1 cellular context compared by ENCODE assay signal in the genomic region with DNA sequence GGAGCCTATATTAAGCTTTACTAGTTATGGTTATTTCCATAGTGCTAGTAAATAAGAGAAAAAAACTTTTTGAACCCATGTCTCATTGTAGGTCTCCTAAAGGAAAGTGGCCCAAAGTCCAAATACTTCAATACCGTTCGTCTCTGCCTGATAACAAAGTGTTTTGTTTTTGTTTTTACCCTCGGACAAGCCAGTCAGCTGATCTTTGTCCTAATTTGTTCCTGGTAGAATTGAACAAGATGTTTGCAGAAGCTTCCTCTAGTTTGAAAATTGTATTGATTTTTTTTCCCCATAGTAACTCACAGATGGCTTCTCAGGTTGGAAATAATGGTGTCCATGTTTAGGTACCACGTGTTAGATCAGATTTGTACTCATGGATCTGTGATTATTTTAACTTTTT.
TF ChIP-seq lines count a peak whose summit lies in the region.

No MANE protein-coding gene starts in this region.

TF ChIP-seq in HepG2, 621 proteins besides CTCF, POLR2A, EP300 and RAD21 (continued from another document and continues in another):
- TF ChIP-seq, protein P1, sequence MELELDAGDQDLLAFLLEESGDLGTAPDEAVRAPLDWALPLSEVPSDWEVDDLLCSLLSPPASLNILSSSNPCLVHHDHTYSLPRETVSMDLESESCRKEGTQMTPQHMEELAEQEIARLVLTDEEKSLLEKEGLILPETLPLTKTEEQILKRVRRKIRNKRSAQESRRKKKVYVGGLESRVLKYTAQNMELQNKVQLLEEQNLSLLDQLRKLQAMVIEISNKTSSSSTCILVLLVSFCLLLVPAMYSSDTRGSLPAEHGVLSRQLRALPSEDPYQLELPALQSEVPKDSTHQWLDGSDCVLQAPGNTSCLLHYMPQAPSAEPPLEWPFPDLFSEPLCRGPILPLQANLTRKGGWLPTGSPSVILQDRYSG (CRISPR knock-in tag; IDR thresholded peaks at IDR 0.05): no peak
- no peak for TF ChIP-seq CREB1 (IDR thresholded peaks at IDR 0.05)
- TF ChIP-seq CREB1 (CRISPR knock-in tag; IDR thresholded peaks at IDR 0.05): 0 out of 2 replicates have a peak, but pooled peaks have one; percentile 28
- TF ChIP-seq ZNF629 (CRISPR knock-in tag; conservative IDR thresholded peaks at IDR 0.05): no peak
- no peak for TF ChIP-seq IRX3 (CRISPR knock-in tag; IDR thresholded peaks at IDR 0.05; ENCODE audit: borderline replicate concordance, low read depth)
- no peak for TF ChIP-seq PHF21A (CRISPR knock-in tag; IDR thresholded peaks at IDR 0.05)
- no peak for TF ChIP-seq U2AF1 (optimal IDR thresholded peaks at IDR 0.05; ENCODE audit: low read depth, low read length)
- TF ChIP-seq GZF1 (CRISPR knock-in tag; IDR thresholded peaks at IDR 0.05): no peak
- TF ChIP-seq SOX6 (IDR thresholded peaks at IDR 0.05): no peak
- peak; percentile 71 for TF ChIP-seq SOX6 (CRISPR knock-in tag; IDR thresholded peaks at IDR 0.05)
- TF ChIP-seq ZFP36 (IDR thresholded peaks at IDR 0.05; ENCODE audit: borderline replicate concordance, low read depth, low read length, partially characterized antibody): no peak
- no peak for TF ChIP-seq MEIS2 (CRISPR knock-in tag; IDR thresholded peaks at IDR 0.05)
- TF ChIP-seq ZNF282 (IDR thresholded peaks at IDR 0.05; ENCODE audit: partially characterized antibody): no peak
- TF ChIP-seq ASH2L (IDR thresholded peaks at IDR 0.05; ENCODE audit: insufficient read length, low read depth, low read length): no peak
- TF ChIP-seq, protein P2, sequence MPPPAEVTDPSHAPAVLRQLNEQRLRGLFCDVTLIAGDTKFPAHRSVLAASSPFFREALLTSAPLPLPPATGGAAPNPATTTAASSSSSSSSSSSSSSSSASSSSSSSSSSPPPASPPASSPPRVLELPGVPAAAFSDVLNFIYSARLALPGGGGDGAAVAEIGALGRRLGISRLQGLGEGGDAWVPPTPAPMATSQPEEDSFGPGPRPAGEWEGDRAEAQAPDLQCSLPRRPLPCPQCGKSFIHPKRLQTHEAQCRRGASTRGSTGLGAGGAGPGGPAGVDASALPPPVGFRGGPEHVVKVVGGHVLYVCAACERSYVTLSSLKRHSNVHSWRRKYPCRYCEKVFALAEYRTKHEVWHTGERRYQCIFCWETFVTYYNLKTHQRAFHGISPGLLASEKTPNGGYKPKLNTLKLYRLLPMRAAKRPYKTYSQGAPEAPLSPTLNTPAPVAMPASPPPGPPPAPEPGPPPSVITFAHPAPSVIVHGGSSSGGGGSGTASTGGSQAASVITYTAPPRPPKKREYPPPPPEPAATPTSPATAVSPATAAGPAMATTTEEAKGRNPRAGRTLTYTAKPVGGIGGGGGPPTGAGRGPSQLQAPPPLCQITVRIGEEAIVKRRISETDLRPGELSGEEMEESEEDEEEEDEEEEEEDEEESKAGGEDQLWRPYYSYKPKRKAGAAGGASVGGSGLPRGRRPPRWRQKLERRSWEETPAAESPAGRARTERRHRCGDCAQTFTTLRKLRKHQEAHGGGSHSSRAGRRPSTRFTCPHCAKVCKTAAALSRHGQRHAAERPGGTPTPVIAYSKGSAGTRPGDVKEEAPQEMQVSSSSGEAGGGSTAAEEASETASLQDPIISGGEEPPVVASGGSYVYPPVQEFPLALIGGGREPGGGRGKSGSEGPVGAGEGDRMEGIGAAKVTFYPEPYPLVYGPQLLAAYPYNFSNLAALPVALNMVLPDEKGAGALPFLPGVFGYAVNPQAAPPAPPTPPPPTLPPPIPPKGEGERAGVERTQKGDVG (CRISPR knock-in tag; IDR thresholded peaks at IDR 0.05; ENCODE audit: borderline replicate concordance): no peak
- TF ChIP-seq, protein P3, sequence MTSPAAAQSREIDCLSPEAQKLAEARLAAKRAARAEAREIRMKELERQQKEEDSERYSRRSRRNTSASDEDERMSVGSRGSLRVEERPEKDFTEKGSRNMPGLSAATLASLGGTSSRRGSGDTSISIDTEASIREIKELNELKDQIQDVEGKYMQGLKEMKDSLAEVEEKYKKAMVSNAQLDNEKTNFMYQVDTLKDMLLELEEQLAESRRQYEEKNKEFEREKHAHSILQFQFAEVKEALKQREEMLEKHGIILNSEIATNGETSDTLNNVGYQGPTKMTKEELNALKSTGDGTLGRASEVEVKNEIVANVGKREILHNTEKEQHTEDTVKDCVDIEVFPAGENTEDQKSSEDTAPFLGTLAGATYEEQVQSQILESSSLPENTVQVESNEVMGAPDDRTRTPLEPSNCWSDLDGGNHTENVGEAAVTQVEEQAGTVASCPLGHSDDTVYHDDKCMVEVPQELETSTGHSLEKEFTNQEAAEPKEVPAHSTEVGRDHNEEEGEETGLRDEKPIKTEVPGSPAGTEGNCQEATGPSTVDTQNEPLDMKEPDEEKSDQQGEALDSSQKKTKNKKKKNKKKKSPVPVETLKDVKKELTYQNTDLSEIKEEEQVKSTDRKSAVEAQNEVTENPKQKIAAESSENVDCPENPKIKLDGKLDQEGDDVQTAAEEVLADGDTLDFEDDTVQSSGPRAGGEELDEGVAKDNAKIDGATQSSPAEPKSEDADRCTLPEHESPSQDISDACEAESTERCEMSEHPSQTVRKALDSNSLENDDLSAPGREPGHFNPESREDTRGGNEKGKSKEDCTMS (CRISPR knock-in tag; conservative IDR thresholded peaks at IDR 0.05): no peak
- TF ChIP-seq ATF7-NPFF (CRISPR knock-in tag; IDR thresholded peaks at IDR 0.05; ENCODE audit: low read depth): no peak
- TF ChIP-seq MTA1 (CRISPR knock-in tag; IDR thresholded peaks at IDR 0.05; ENCODE audit: borderline replicate concordance): no peak
- TF ChIP-seq, protein P4, sequence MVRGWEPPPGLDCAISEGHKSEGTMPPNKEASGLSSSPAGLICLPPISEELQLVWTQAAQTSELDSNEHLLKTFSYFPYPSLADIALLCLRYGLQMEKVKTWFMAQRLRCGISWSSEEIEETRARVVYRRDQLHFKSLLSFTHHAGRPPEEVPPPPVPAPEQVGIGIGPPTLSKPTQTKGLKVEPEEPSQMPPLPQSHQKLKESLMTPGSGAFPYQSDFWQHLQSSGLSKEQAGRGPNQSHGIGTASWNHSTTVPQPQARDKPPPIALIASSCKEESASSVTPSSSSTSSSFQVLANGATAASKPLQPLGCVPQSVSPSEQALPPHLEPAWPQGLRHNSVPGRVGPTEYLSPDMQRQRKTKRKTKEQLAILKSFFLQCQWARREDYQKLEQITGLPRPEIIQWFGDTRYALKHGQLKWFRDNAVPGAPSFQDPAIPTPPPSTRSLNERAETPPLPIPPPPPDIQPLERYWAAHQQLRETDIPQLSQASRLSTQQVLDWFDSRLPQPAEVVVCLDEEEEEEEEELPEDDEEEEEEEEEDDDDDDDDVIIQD (CRISPR knock-in tag; IDR thresholded peaks at IDR 0.05; ENCODE audit: low read depth): peak; percentile 90
- TF ChIP-seq SIX4 (CRISPR knock-in tag; IDR thresholded peaks at IDR 0.05): no peak
- TF ChIP-seq JUN (CRISPR knock-in tag; IDR thresholded peaks at IDR 0.05): no peak
- no peak for TF ChIP-seq ZNF263 (CRISPR knock-in tag; IDR thresholded peaks at IDR 0.05)
- no peak for TF ChIP-seq FLYWCH1 (CRISPR knock-in tag; IDR thresholded peaks at IDR 0.05)
- TF ChIP-seq ZNF883 (CRISPR knock-in tag; IDR thresholded peaks at IDR 0.05; ENCODE audit: not compliant biosample characterization): no peak
- TF ChIP-seq IKZF1 (IDR thresholded peaks at IDR 0.05): no peak
- no peak for TF ChIP-seq TOPORS (CRISPR knock-in tag; IDR thresholded peaks at IDR 0.05)
- no peak for TF ChIP-seq ZNF746 (CRISPR knock-in tag; IDR thresholded peaks at IDR 0.05)
- no peak for TF ChIP-seq SP4 (CRISPR knock-in tag; IDR thresholded peaks at IDR 0.05)
- TF ChIP-seq SOX5 (CRISPR knock-in tag; IDR thresholded peaks at IDR 0.05; ENCODE audit: borderline replicate concordance): peak; percentile 79
- TF ChIP-seq, protein P5, sequence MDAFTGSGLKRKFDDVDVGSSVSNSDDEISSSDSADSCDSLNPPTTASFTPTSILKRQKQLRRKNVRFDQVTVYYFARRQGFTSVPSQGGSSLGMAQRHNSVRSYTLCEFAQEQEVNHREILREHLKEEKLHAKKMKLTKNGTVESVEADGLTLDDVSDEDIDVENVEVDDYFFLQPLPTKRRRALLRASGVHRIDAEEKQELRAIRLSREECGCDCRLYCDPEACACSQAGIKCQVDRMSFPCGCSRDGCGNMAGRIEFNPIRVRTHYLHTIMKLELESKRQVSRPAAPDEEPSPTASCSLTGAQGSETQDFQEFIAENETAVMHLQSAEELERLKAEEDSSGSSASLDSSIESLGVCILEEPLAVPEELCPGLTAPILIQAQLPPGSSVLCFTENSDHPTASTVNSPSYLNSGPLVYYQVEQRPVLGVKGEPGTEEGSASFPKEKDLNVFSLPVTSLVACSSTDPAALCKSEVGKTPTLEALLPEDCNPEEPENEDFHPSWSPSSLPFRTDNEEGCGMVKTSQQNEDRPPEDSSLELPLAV (CRISPR knock-in tag; conservative IDR thresholded peaks at IDR 0.05; ENCODE audit: low read depth): no peak
- no peak for TF ChIP-seq ZNF10 (CRISPR knock-in tag; IDR thresholded peaks at IDR 0.05; ENCODE audit: borderline replicate concordance, low read depth)
- TF ChIP-seq, protein P6, sequence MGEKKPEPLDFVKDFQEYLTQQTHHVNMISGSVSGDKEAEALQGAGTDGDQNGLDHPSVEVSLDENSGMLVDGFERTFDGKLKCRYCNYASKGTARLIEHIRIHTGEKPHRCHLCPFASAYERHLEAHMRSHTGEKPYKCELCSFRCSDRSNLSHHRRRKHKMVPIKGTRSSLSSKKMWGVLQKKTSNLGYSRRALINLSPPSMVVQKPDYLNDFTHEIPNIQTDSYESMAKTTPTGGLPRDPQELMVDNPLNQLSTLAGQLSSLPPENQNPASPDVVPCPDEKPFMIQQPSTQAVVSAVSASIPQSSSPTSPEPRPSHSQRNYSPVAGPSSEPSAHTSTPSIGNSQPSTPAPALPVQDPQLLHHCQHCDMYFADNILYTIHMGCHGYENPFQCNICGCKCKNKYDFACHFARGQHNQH (CRISPR knock-in tag; IDR thresholded peaks at IDR 0.05): no peak
- TF ChIP-seq TCF7L2 (IDR thresholded peaks at IDR 0.05; ENCODE audit: low read depth, low read length): no peak
- TF ChIP-seq, protein P7, sequence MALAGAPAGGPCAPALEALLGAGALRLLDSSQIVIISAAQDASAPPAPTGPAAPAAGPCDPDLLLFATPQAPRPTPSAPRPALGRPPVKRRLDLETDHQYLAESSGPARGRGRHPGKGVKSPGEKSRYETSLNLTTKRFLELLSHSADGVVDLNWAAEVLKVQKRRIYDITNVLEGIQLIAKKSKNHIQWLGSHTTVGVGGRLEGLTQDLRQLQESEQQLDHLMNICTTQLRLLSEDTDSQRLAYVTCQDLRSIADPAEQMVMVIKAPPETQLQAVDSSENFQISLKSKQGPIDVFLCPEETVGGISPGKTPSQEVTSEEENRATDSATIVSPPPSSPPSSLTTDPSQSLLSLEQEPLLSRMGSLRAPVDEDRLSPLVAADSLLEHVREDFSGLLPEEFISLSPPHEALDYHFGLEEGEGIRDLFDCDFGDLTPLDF (CRISPR knock-in tag; IDR thresholded peaks at IDR 0.05): no peak
- TF ChIP-seq HNF4A (CRISPR knock-in tag; IDR thresholded peaks at IDR 0.05): peak; percentile 54
- TF ChIP-seq, protein P8, sequence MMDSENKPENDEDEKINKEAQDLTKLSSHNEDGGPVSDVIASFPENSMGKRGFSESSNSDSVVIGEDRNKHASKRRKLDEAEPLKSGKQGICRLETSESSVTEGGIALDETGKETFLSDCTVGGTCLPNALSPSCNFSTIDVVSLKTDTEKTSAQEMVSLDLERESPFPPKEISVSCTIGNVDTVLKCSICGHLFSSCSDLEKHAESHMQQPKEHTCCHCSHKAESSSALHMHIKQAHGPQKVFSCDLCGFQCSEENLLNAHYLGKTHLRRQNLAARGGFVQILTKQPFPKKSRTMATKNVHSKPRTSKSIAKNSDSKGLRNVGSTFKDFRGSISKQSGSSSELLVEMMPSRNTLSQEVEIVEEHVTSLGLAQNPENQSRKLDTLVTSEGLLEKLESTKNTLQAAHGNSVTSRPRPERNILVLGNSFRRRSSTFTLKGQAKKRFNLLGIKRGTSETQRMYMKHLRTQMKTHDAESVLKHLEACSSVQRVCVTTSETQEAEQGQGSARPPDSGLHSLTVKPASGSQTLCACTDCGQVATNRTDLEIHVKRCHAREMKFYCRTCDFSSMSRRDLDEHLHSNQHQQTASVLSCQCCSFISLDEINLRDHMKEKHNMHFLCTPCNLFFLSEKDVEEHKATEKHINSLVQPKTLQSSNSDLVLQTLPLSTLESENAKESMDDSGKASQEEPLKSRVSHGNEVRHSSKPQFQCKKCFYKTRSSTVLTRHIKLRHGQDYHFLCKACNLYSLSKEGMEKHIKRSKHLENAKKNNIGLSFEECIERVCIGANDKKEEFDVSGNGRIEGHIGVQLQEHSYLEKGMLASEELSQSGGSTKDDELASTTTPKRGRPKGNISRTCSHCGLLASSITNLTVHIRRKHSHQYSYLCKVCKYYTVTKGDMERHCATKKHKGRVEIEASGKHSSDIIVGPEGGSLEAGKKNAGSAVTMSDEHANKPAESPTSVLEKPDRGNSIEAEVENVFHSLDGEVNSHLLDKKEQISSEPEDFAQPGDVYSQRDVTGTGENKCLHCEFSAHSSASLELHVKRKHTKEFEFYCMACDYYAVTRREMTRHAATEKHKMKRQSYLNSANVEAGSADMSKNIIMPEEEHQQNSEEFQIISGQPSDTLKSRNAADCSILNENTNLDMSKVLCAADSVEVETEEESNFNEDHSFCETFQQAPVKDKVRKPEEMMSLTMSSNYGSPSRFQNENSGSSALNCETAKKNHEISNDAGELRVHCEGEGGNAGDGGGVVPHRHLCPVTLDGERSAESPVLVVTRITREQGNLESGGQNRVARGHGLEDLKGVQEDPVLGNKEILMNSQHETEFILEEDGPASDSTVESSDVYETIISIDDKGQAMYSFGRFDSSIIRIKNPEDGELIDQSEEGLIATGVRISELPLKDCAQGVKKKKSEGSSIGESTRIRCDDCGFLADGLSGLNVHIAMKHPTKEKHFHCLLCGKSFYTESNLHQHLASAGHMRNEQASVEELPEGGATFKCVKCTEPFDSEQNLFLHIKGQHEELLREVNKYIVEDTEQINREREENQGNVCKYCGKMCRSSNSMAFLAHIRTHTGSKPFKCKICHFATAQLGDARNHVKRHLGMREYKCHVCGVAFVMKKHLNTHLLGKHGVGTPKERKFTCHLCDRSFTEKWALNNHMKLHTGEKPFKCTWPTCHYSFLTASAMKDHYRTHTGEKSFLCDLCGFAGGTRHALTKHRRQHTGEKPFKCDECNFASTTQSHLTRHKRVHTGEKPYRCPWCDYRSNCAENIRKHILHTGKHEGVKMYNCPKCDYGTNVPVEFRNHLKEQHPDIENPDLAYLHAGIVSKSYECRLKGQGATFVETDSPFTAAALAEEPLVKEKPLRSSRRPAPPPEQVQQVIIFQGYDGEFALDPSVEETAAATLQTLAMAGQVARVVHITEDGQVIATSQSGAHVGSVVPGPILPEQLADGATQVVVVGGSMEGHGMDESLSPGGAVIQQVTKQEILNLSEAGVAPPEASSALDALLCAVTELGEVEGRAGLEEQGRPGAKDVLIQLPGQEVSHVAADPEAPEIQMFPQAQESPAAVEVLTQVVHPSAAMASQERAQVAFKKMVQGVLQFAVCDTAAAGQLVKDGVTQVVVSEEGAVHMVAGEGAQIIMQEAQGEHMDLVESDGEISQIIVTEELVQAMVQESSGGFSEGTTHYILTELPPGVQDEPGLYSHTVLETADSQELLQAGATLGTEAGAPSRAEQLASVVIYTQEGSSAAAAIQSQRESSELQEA (CRISPR knock-in tag; IDR thresholded peaks at IDR 0.05; ENCODE audit: not compliant biosample characterization): no peak
- TF ChIP-seq ZNF343 (CRISPR knock-in tag; IDR thresholded peaks at IDR 0.05): no peak
- TF ChIP-seq ZNF879 (CRISPR knock-in tag; IDR thresholded peaks at IDR 0.05): no peak
- no peak for TF ChIP-seq RARA (CRISPR knock-in tag; IDR thresholded peaks at IDR 0.05)
- no peak for TF ChIP-seq SKI (IDR thresholded peaks at IDR 0.05; ENCODE audit: partially characterized antibody)
- TF ChIP-seq RXRB (CRISPR knock-in tag; IDR thresholded peaks at IDR 0.05; ENCODE audit: borderline replicate concordance): peak; percentile 57
